10 cellular contexts compared by ENCODE assay signal in genomic region chr14:53011053-53011462, GRCh38.
DNase-seq lines count a peak whose midpoint lies in the region; ATAC-seq, FAIRE-seq and TF ChIP-seq lines count a peak whose summit lies in the region.
"Had no signal": no experiment of that assay in that cellular context is flagged by ENCODE, and none has a peak within 500 bp of the region (broad histone marks: within the 10 kb centered on the region; RNA-seq: fewer than 3 reads in every experiment).

No MANE protein-coding gene starts in this region.

- H3K9me3 ChIP-seq in A549: no peaks in the 10 kb centered on the region
- no peaks in the 10 kb centered on the region for H3K9me3 ChIP-seq in Panc1 (ENCODE audit: control insufficient read depth, insufficient read depth, low read depth, low read length)
- no peaks in the 10 kb centered on the region for H3K9me3 ChIP-seq in esophagus squamous epithelium

- peak; percentile 93 to 95 for ATAC-seq in A549
- ATAC-seq in Panc1: peak; percentile 51; the same call in 1 of the 2 replicates

- H3K4me3 ChIP-seq in A549 (no peak overlapping the region), Panc1 (ENCODE audit: low read depth in 2 of 2, low read length in 2 of 2) (no peak overlapping the region), esophagus squamous epithelium (no peak overlapping the region)
- H3K4me3 ChIP-seq: BLaER1 treated with 17β-estradiol and CSF1 and Interleukin-3, amounts not matched to agents 10 nM and 100 nM had no signal

- H3K4me2 ChIP-seq in A549: peak overlapping the region; percentile 73
- H3K4me2 ChIP-seq: BLaER1 treated with 17β-estradiol and CSF1 and Interleukin-3, amounts not matched to agents 10 nM and 100 nM had no signal

- in situ Hi-C loops in Panc1 (cut with HindIII; ENCODE audit: low pct_unique_long_range_greater_than_20kb, low sequenced_read_pairs): no loop called here

- H3K36me3 ChIP-seq in Panc1 (ENCODE audit: control insufficient read depth, insufficient read depth, low read length) (no peaks in the 10 kb centered on the region), esophagus squamous epithelium (no peaks in the 10 kb centered on the region)
- H3K36me3 ChIP-seq: BLaER1 treated with 17β-estradiol and CSF1 and Interleukin-3, amounts not matched to agents 10 nM and 100 nM had no signal

- TF ChIP-seq EP300 in A549 (IDR thresholded peaks at IDR 0.05): no peak

- TF ChIP-seq POLR2A in A549 (IDR thresholded peaks at IDR 0.05; ENCODE audit: low read length): no peak
- no peak for TF ChIP-seq POLR2A in esophagus squamous epithelium (IDR thresholded peaks at IDR 0.05)

- peak overlapping the region; percentile 58 to 73; a peak in 5 of 6 replicates for H3K27ac ChIP-seq in A549
- no peak overlapping the region for H3K27ac ChIP-seq in Panc1 (ENCODE audit: low read length)
- peak overlapping the region in 3 of 4 donors; percentile 50 to 79 (median 63) for H3K27ac ChIP-seq in esophagus squamous epithelium
- H3K27ac ChIP-seq: BLaER1 treated with 17β-estradiol and CSF1 and Interleukin-3, amounts not matched to agents 10 nM and 100 nM had no signal

- peak; percentile 61 for FAIRE-seq in A549 (lab: Jason Lieb, UNC)

- WGBS in A549 (ENCODE audit: missing lambda C conversion rate): 20% methylated on average over 7 of the region's 7 CpGs
- 16 to 34% methylated on average over 3 to 6 of the region's 7 CpGs for WGBS in esophagus squamous epithelium, 2 donors

- peaks cover 22% of the 10 kb centered on the region for H3K4me1 ChIP-seq in A549
- no peaks in the 10 kb centered on the region for H3K4me1 ChIP-seq in Panc1 (ENCODE audit: control insufficient read depth, insufficient read depth, low read length)
- peaks cover 4 to 14% (median 5%) of the 10 kb centered on the region in 3 donors for H3K4me1 ChIP-seq in esophagus squamous epithelium
- H3K4me1 ChIP-seq: BLaER1 treated with 17β-estradiol and CSF1 and Interleukin-3, amounts not matched to agents 10 nM and 100 nM had no signal

- peak; percentile 61 to 66 for DNase-seq in A549 (ENCODE audit: low read depth in 1 of 2, low spot score in 1 of 2)
- no peak for DNase-seq in Panc1 (ENCODE audit: low read depth, low spot score)
- DNase-seq in esophagus squamous epithelium (lab: John Stamatoyannopoulos, UW): no peak
- DNase-seq in mucosa of gallbladder (ENCODE audit: low spot score): peak; percentile 77
- DNase-seq in DMS 273 (lab: John Stamatoyannopoulos, UW; ENCODE audit: unreplicated experiment): no peak
- DNase-seq in NCI-H748 (lab: John Stamatoyannopoulos, UW; ENCODE audit: unreplicated experiment): no peak
- DNase-seq in HEK293T (ENCODE audit: extremely low spot score): no peak
- DNase-seq in stimulated activated CD4-positive, alpha-beta T cell treated with anti-CD3 and anti-CD28 coated beads, Interleukin-15, amount 100 ng/mL, for 24 hours: no peak
- DNase-seq: naive B cell had no signal

- TF ChIP-seq RAD21 in A549 (conservative IDR thresholded peaks at IDR 0.05 in 1 of 2, IDR thresholded peaks at IDR 0.05 in 1 of 2): peak in 1 of 2 experiments; percentile 14; a peak in 1 of 5 replicates

- intact Hi-C loops in Panc1 (cut with micrococcal nuclease; ENCODE audit: unreplicated experiment) (no loop called here), esophagus squamous epithelium (cut with DNase I) (no loop called here)

- TF ChIP-seq CTCF in A549 (IDR thresholded peaks at IDR 0.05): no peak
- no peak for TF ChIP-seq CTCF in Panc1 (IDR thresholded peaks at IDR 0.05)
- TF ChIP-seq CTCF in esophagus squamous epithelium (IDR thresholded peaks at IDR 0.05): no peak

- CTCF ChIA-PET in A549 (lab: Yijun Ruan, JAX) (interaction anchor here (1.3 to 2.3 kb wide), 3 partner anchors 10 to 59 kb away, joined by 3 to 8 read pairs (median 4); partner anchors contain the start of gene FERMT2), Panc1 (lab: Charles Lee) (no interaction called here), HEK293T (lab: Yijun Ruan, JAX) (no interaction called here)

- BruUV-seq in Panc1 (replicated peaks; lab: Mats Ljungman, UMichigan): no TSS peak

- H3K27me3 ChIP-seq in Panc1 (ENCODE audit: control insufficient read depth, insufficient read depth, low read length): no peaks in the 10 kb centered on the region
- no peaks in the 10 kb centered on the region for H3K27me3 ChIP-seq in esophagus squamous epithelium
- H3K27me3 ChIP-seq: BLaER1 treated with 17β-estradiol and CSF1 and Interleukin-3, amounts not matched to agents 10 nM and 100 nM had no signal

- POLR2A ChIA-PET in A549 (lab: Yijun Ruan, JAX) (interaction anchor here (1.2 kb wide), 1 partner anchor 60 kb away, joined by 4 read pairs; the partner anchor contains the start of gene FERMT2), Panc1 (lab: Charles Lee) (no interaction called here), HEK293T (lab: Yijun Ruan, JAX) (no interaction called here)

TF ChIP-seq in A549, 52 proteins besides CTCF, POLR2A, EP300 and RAD21:
- peak; percentile 47; the same call in 1 of the 2 replicates for TF ChIP-seq MAX (IDR thresholded peaks at IDR 0.05)
- TF ChIP-seq GATA3 (IDR thresholded peaks at IDR 0.05; ENCODE audit: borderline replicate concordance): 0 out of 2 replicates have a peak, but pooled peaks have one; percentile 28
- 0 out of 5 replicates have a peak, but pooled peaks of 1 of the 2 experiments have one; percentile 20 for TF ChIP-seq JUN (IDR thresholded peaks at IDR 0.05)
- no peak for TF ChIP-seq SREBF2 (IDR thresholded peaks at IDR 0.05)
- TF ChIP-seq FOSL2 (IDR thresholded peaks at IDR 0.05): peak; percentile 51
- TF ChIP-seq FOSL2 (CRISPR knock-in tag; IDR thresholded peaks at IDR 0.05): peak; percentile 73
- TF ChIP-seq E2F6 (IDR thresholded peaks at IDR 0.05; ENCODE audit: borderline replicate concordance, low read depth): peak; percentile 26; the same call in 1 of the 2 replicates
- TF ChIP-seq CEBPB (IDR thresholded peaks at IDR 0.05): peak in 1 of 2 experiments; percentile 39; a peak in 1 of 4 replicates
- TF ChIP-seq NFE2L2 (conservative IDR thresholded peaks at IDR 0.05; ENCODE audit: low read length): no peak
TF ChIP-seq in A549: peak in this region for 6.

TF ChIP-seq in HEK293T, 16 proteins besides CTCF, POLR2A, EP300 and RAD21:
- no peak for TF ChIP-seq ARNT (IDR thresholded peaks at IDR 0.05)
- no peak for TF ChIP-seq CTBP1 (IDR thresholded peaks at IDR 0.05; ENCODE audit: borderline replicate concordance)
- TF ChIP-seq SP1 (IDR thresholded peaks at IDR 0.05): no peak
- TF ChIP-seq FOXA1 (IDR thresholded peaks at IDR 0.05): no peak
- TF ChIP-seq ELF4 (IDR thresholded peaks at IDR 0.05): no peak
- TF ChIP-seq NFRKB (IDR thresholded peaks at IDR 0.05): no peak
- TF ChIP-seq SUZ12 (IDR thresholded peaks at IDR 0.05): no peak
- TF ChIP-seq PKNOX1 (IDR thresholded peaks at IDR 0.05): no peak
- no peak for TF ChIP-seq FOXM1 (IDR thresholded peaks at IDR 0.05; ENCODE audit: borderline replicate concordance)
- TF ChIP-seq ZNF384 (IDR thresholded peaks at IDR 0.05): no peak
- no peak for TF ChIP-seq TARDBP (IDR thresholded peaks at IDR 0.05)
- TF ChIP-seq BHLHE40 (IDR thresholded peaks at IDR 0.05; ENCODE audit: borderline replicate concordance): no peak
- no peak for TF ChIP-seq LEF1 (IDR thresholded peaks at IDR 0.05; ENCODE audit: borderline replicate concordance)
- no peak for TF ChIP-seq L3MBTL2 (conservative IDR thresholded peaks at IDR 0.05)
- TF ChIP-seq FOXK2 (IDR thresholded peaks at IDR 0.05): no peak
- no peak for TF ChIP-seq HDGF (IDR thresholded peaks at IDR 0.05; ENCODE audit: borderline replicate concordance)

Comparison
In these comparisons a context has a peak if more than half of its experiments do, and no peak if none do; other contexts are left out.
1. DNase-seq: peak in A549 (2 of 2) and mucosa of gallbladder (single experiment); none in Panc1 (single experiment), esophagus squamous epithelium (single experiment), DMS 273 (single experiment), NCI-H748 (single experiment), HEK293T (single experiment) and stimulated activated CD4-positive, alpha-beta T cell treated with anti-CD3 and anti-CD28 coated beads, Interleukin-15, amount 100 ng/mL, for 24 hours (single experiment).